ENCODE assay signal across 11 cellular contexts in the genomic region with DNA sequence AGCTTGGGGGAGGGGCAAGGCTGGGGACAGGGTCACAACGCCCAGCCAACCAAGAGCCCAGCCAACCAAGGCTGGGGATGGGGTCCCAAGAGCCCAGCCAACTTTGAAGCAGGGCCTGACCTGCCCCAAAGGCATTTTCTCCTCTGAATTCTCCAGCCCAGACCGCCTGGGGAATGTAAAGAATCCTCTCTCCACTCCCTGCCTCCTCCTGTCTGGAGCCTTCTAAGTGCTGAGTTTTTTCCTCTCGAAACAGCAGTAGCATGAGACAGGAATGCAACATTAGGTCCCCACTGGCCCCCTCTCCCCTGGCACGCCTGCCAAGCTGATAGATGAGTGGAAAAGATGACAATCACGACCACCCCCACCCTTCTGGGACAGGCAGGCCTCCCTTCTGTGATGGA. TPM values are rescaled to one million over a fixed set of nuclear protein-coding genes. Genes with fewer than 3 reads are reported as not detected.
DNase-seq lines count a peak whose midpoint lies in the region; ATAC-seq and TF ChIP-seq lines count a peak whose summit lies in the region.
"Had no signal": no experiment of that assay in that cellular context is flagged by ENCODE, and none has a peak within 500 bp of the region (broad histone marks: within the 10 kb centered on the region; RNA-seq: fewer than 3 reads in every experiment).

No MANE protein-coding gene starts in this region.

- TF ChIP-seq POLR2A in uterus (IDR thresholded peaks at IDR 0.05) = no peak

- TF ChIP-seq CTCF in heart right ventricle (IDR thresholded peaks at IDR 0.05) (no peak), uterus (IDR thresholded peaks at IDR 0.05) (no peak)

- H3K4me1 ChIP-seq in heart right ventricle (peaks cover 28 to 76% (median 53%) of the 10 kb centered on the region in 9 donors), ectodermal cell (ENCODE audit: control insufficient read depth, insufficient read depth, low read length) (peaks cover 31% of the 10 kb centered on the region), mesodermal cell (ENCODE audit: control insufficient read depth, insufficient read depth, low read length, poor library complexity, severe bottlenecking) (peaks cover 59% of the 10 kb centered on the region), uterus (peaks cover 5 to 28% of the 10 kb centered on the region in 2 donors)

- H3K36me3 ChIP-seq in heart right ventricle = peaks cover 0 to 49% (median 10%) of the 10 kb centered on the region in 9 donors
- H3K36me3 ChIP-seq in ectodermal cell (ENCODE audit: control insufficient read depth, insufficient read depth, low read length) = peaks cover 24% of the 10 kb centered on the region
- H3K36me3 ChIP-seq in mesodermal cell (ENCODE audit: control insufficient read depth, insufficient read depth, low read length) = peaks cover 66% of the 10 kb centered on the region
- H3K36me3 ChIP-seq in uterus = no peaks in the 10 kb centered on the region

- peaks cover 0 to 10% (median 0%) of the 10 kb centered on the region in 11 donors for H3K9me3 ChIP-seq in heart right ventricle
- no peaks in the 10 kb centered on the region for H3K9me3 ChIP-seq in ectodermal cell (ENCODE audit: control insufficient read depth, low read length)
- peaks cover 13% of the 10 kb centered on the region for H3K9me3 ChIP-seq in mesodermal cell (ENCODE audit: control insufficient read depth, low read length)
- H3K9me3 ChIP-seq in uterus = no peaks in the 10 kb centered on the region

- H3K4me3 ChIP-seq in heart right ventricle (no peak overlapping the region), ectodermal cell (ENCODE audit: insufficient read depth, low read depth, low read length) (no peak overlapping the region), mesodermal cell (ENCODE audit: extremely low read depth, insufficient read depth, low read length, poor library complexity, severe bottlenecking) (no peak overlapping the region), uterus (no peak overlapping the region)
- H3K4me3 ChIP-seq: K562 had no signal

- H3K27ac ChIP-seq in heart right ventricle = peak overlapping the region in 6 of 10 donors; percentile 10 to 94 (median 87)
- H3K27ac ChIP-seq in ectodermal cell (ENCODE audit: insufficient read depth, low read depth, low read length, poor library complexity, severe bottlenecking) = peak overlapping the region; percentile 41
- peak overlapping the region; percentile 97 for H3K27ac ChIP-seq in mesodermal cell (ENCODE audit: low read depth, low read length, severe bottlenecking)
- peak overlapping the region; percentile 62 to 90 for H3K27ac ChIP-seq in uterus
- H3K27ac ChIP-seq: WERI-Rb-1 had no signal

- DNase-seq in heart right ventricle (no peak), Right ventricle myocardium superior (no peak), uterus (no peak), NAMALWA (ENCODE audit: low spot score) (no peak), GOT3 (lab: John Stamatoyannopoulos, UW) (no peak)
- DNase-seq: posterior cingulate gyrus, WERI-Rb-1 had no signal

- no peaks in the 10 kb centered on the region for H3K27me3 ChIP-seq in heart right ventricle
- H3K27me3 ChIP-seq in ectodermal cell (ENCODE audit: control insufficient read depth, insufficient read depth, low read length, poor library complexity, severe bottlenecking) = no peaks in the 10 kb centered on the region
- no peaks in the 10 kb centered on the region for H3K27me3 ChIP-seq in uterus

- ATAC-seq in heart right ventricle (no peak), Right ventricle myocardium superior (ENCODE audit: poor library complexity) (no peak), GM18517 (IDR thresholded peaks at IDR 0.05; ENCODE audit: unreplicated experiment) (no peak)
- ATAC-seq: K562 had no signal

- intact Hi-C loops in heart right ventricle (cut with DNase I) (no loop called here), Right ventricle myocardium superior (cut with DNase I) (no loop called here), uterus (cut with DNase I; ENCODE audit: low total_unique reads) (no loop called here)

- WGBS in heart right ventricle, 2 donors = 53 to 60% methylated on average over 5 of the region's 5 CpGs
- 31 to 41% methylated on average over 5 of the region's 5 CpGs for WGBS in ectodermal cell, 2 experiments
- 10 to 16% methylated on average over 3 of the region's 5 CpGs for WGBS in mesodermal cell (ENCODE audit: insufficient coverage in 2 of 2), 2 experiments

RNA-seq across cellular contexts. Expression of a gene that starts 17.0 kb away (rescaled TPM):
- total RNA-seq in heart right ventricle (10 to 100 TPM; 33.4 to 66.0 (median 46.0) TPM), Right ventricle myocardium superior (43.1 TPM), uterus (10 to 100 TPM; 41.0 to 80.0 (median 60.8) TPM)
- 10 to 100 TPM; 26.0 to 36.4 TPM for polyA plus RNA-seq in heart right ventricle
- 78.6 TPM for polyA plus RNA-seq in ectodermal cell (2013, experiment 1 of 4)
- polyA plus RNA-seq in ectodermal cell (2013, experiment 2 of 4) = 78.8 TPM
- 60.4 TPM for polyA plus RNA-seq in ectodermal cell (2013, experiment 3 of 4)
- polyA plus RNA-seq in ectodermal cell (2013, experiment 4 of 4) = 64.8 TPM
- 50.5 TPM for polyA plus RNA-seq in mesodermal cell (2013, experiment 1 of 2)
- polyA plus RNA-seq in mesodermal cell (2013, experiment 2 of 2) = 50.3 TPM

Comparison
In these comparisons a context has a peak if more than half of its experiments do, and no peak if none do; other contexts are left out.
1. H3K27ac ChIP-seq: peak in every context shown above with its lines; median percentile 97 in mesodermal cell; 87 in heart right ventricle; 76 in uterus; 41 in ectodermal cell.